ENCODE assay signal across 8 cellular contexts in genomic region chr2:50492452-50492851, GRCh38.
DNase-seq lines count a peak whose midpoint lies in the region; ATAC-seq and TF ChIP-seq lines count a peak whose summit lies in the region.

No MANE protein-coding gene starts in this region.

- H3F3A ChIP-seq in PC-9 (ENCODE audit: insufficient read depth, low read depth), result no peaks in the 10 kb centered on the region

- H4K20me1 ChIP-seq in KMS-11 (ENCODE audit: insufficient read depth), result no peaks in the 10 kb centered on the region
- no peaks in the 10 kb centered on the region; the same call in none of the 2 replicates for H4K20me1 ChIP-seq in PC-9 (ENCODE audit: insufficient read depth)

- peak; percentile 1 for DNase-seq in AG04449 (ENCODE audit: low read depth, low spot score)
- no peak for DNase-seq in GM06990 (ENCODE audit: extremely low read depth, insufficient read length)
- peak; percentile 71 to 87 for DNase-seq in HAP-1 (ENCODE audit: low spot score in 2 of 2)
- DNase-seq in PC-9, result no peak
- DNase-seq in cardiac fibroblast (ENCODE audit: low read depth in 2 of 2), result peak; percentile 72 to 74
- DNase-seq in left colon, result no peak
- DNase-seq in thoracic aorta (ENCODE audit: low spot score), result no peak

- H3K9me2 ChIP-seq in PC-9 (ENCODE audit: insufficient read depth), result no peaks in the 10 kb centered on the region

- ATAC-seq in left colon, result peak; percentile 75
- no peak for ATAC-seq in thoracic aorta (ENCODE audit: insufficient number of reproducible peaks, low FRiP score, low read depth)

- CTCF ChIA-PET in AG04449 (lab: Yijun Ruan, JAX), result interaction anchor here (0.7 to 3.1 kb wide), 15 partner anchors 9 to 1892 kb away, joined by 3 to 12 read pairs (median 5); no protein-coding TSS in a partner anchor
- CTCF ChIA-PET in PC-9 (lab: Charles Lee), result interaction anchor here (0.6 kb wide), 1 partner anchor 228 kb away, joined by 5 read pairs; no protein-coding TSS in a partner anchor

- no TSS peak for BruUV-seq in PC-9 (replicated peaks; lab: Mats Ljungman, UMichigan)

- peak overlapping the region; percentile 67 for H3K4me2 ChIP-seq in KMS-11
- no peak overlapping the region for H3K4me2 ChIP-seq in PC-9

- H3K79me2 ChIP-seq in KMS-11 (ENCODE audit: insufficient read depth, low read depth) (no peaks in the 10 kb centered on the region), PC-9 (ENCODE audit: low read depth) (no peaks in the 10 kb centered on the region)

- H3K27me3 ChIP-seq in GM06990 (replicated peaks; ENCODE audit: control insufficient read depth, insufficient read depth, low read length), result no peaks in the 10 kb centered on the region; the same call in 1 of the 2 replicates
- H3K27me3 ChIP-seq in HAP-1 (ENCODE audit: low read depth), result no peaks in the 10 kb centered on the region
- no peaks in the 10 kb centered on the region for H3K27me3 ChIP-seq in KMS-11 (ENCODE audit: insufficient read depth, low read depth)
- H3K27me3 ChIP-seq in PC-9 (ENCODE audit: insufficient read depth, low read depth), result 0 out of 2 replicates have a peak, but pooled peaks cover 5% of the 10 kb centered on the region
- no peaks in the 10 kb centered on the region for H3K27me3 ChIP-seq in thoracic aorta (replicated peaks; ENCODE audit: insufficient read depth)

- intact Hi-C loops in PC-9 (cut with micrococcal nuclease; ENCODE audit: unreplicated experiment) (loop anchor here (2.0 to 5.0 kb wide), 2 partner anchors 1546 to 1890 kb away; no protein-coding TSS in a partner anchor), left colon (cut with DNase I, micrococcal nuclease) (no loop called here)

- peaks cover 10% of the 10 kb centered on the region for H3K4me1 ChIP-seq in HAP-1
- H3K4me1 ChIP-seq in KMS-11 (ENCODE audit: low read depth, poor library complexity, severe bottlenecking), result peaks cover 5% of the 10 kb centered on the region
- H3K4me1 ChIP-seq in PC-9 (replicated peaks; ENCODE audit: insufficient read depth), result no peaks in the 10 kb centered on the region
- peaks cover 3 to 8% of the 10 kb centered on the region in 2 donors for H3K4me1 ChIP-seq in thoracic aorta (ENCODE audit: control insufficient read depth in 1 of 2, low read depth in 2 of 2)

- peak overlapping the region; percentile 80 for H2AFZ ChIP-seq in KMS-11 (ENCODE audit: low read depth)
- H2AFZ ChIP-seq in PC-9, result no peak overlapping the region

- H3K9me3 ChIP-seq in HAP-1 (no peaks in the 10 kb centered on the region), PC-9 (ENCODE audit: insufficient read depth, low read depth) (no peaks in the 10 kb centered on the region), thoracic aorta (no peaks in the 10 kb centered on the region)

- no peak overlapping the region for H3K9ac ChIP-seq in KMS-11

- H3K27ac ChIP-seq in KMS-11 (no peak overlapping the region), PC-9 (no peak overlapping the region), thoracic aorta (no peak overlapping the region)

- TF ChIP-seq CTCF in AG04449 (IDR thresholded peaks at IDR 0.05; ENCODE audit: insufficient read depth, low read length, missing control alignments), result peak; percentile 51
- TF ChIP-seq CTCF in GM06990 (IDR thresholded peaks at IDR 0.05; ENCODE audit: insufficient read depth, low read length, poor library complexity, severe bottlenecking), result peak; percentile 78
- peak; percentile 81 for TF ChIP-seq CTCF in KMS-11 (conservative IDR thresholded peaks at IDR 0.05; ENCODE audit: low read depth, low read length)
- peak; percentile 85 for TF ChIP-seq CTCF in PC-9 (conservative IDR thresholded peaks at IDR 0.05)
- TF ChIP-seq CTCF in cardiac fibroblast (IDR thresholded peaks at IDR 0.05; ENCODE audit: low read depth, low read length), result peak; percentile 66
- TF ChIP-seq CTCF in thoracic aorta (IDR thresholded peaks at IDR 0.05), result peak; percentile 59

- H3K4me3 ChIP-seq in AG04449 (ENCODE audit: low read depth, low read length) (no peak overlapping the region), GM06990 (replicated peaks; ENCODE audit: low read depth, low read length) (no peak overlapping the region), HAP-1 (no peak overlapping the region), KMS-11 (IDR thresholded peaks at IDR 0.05; ENCODE audit: insufficient read depth, low read depth, low read length) (peak overlapping the region; percentile 64), PC-9 (no peak overlapping the region), cardiac fibroblast (replicated peaks in 1 of 2; ENCODE audit: low read depth in 2 of 2, low read length in 2 of 2) (no peak overlapping the region), thoracic aorta (peak overlapping the region; percentile 29)

- in situ Hi-C loops in HAP-1 (cut with MboI; ENCODE audit: low sequenced_read_pairs), result loop anchor here (25.0 kb wide), 2 partner anchors 330 to 730 kb away; no protein-coding TSS in a partner anchor

- POLR2A ChIA-PET in AG04449 (lab: Yijun Ruan, JAX), result no interaction called here
- POLR2A ChIA-PET in PC-9 (lab: Charles Lee; ENCODE audit: unreplicated experiment), result no interaction called here

- H3K36me3 ChIP-seq in GM06990 (ENCODE audit: control insufficient read depth, insufficient read depth, low read length) (no peaks in the 10 kb centered on the region), HAP-1 (replicated peaks) (no peaks in the 10 kb centered on the region), KMS-11 (ENCODE audit: insufficient read depth) (no peaks in the 10 kb centered on the region), PC-9 (ENCODE audit: low read depth) (no peaks in the 10 kb centered on the region), thoracic aorta (no peaks in the 10 kb centered on the region)

Comparison
In these comparisons a context has a peak if more than half of its experiments do, and no peak if none do; other contexts are left out.
1. DNase-seq: peak in AG04449 (single experiment), HAP-1 (2 of 2) and cardiac fibroblast (2 of 2); none in GM06990 (single experiment), PC-9 (0 of 2), left colon (0 of 2) and thoracic aorta (single experiment).
2. H3K4me3 ChIP-seq: peak in KMS-11 (single experiment) and thoracic aorta (single experiment); none in AG04449 (single experiment), GM06990 (single experiment), HAP-1 (single experiment), PC-9 (single experiment) and cardiac fibroblast (0 of 2).
3. Peak in every context shown above with its lines, with median percentiles within 50 percentile points of each other: CTCF ChIP-seq.